In the genomic region with DNA sequence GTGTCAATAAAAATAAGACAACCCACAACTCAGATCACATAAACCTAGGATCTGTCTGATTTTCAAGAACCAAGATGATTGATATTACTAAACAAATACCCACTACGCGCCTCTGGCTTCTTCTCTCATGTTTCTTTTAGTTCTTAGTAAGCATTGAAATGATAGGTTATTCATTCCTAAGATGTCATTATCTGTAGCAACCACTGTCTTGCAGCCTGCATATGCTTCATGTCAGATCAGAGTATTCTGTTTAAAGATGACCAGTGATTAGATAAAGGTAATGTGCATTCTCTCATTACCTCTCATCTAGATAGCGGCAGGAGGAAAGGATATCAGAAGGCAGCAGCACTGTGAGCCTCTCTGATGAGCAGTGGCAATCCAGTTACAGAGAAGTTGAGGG, we compare ENCODE assay signal across 22 cellular contexts.
DNase-seq lines count a peak whose midpoint lies in the region; ATAC-seq, FAIRE-seq and TF ChIP-seq lines count a peak whose summit lies in the region.
"Had no signal": no experiment of that assay in that cellular context is flagged by ENCODE, and none has a peak within 500 bp of the region (broad histone marks: within the 10 kb centered on the region; RNA-seq: fewer than 3 reads in every experiment).

No MANE protein-coding gene starts in this region.

- H3K79me1 ChIP-seq in IMR-90 (ENCODE audit: low read depth in 1 of 2, low read length in 2 of 2) (peaks cover 14 to 17% of the 10 kb centered on the region in 2 experiments; a peak in 3 of 4 replicates), trophoblast cell (ENCODE audit: low read length) (no peaks in the 10 kb centered on the region)

- no peaks in the 10 kb centered on the region for H3K27me3 Mint-ChIP-seq in astrocyte (ENCODE audit: low read depth, unreplicated experiment)
- H3K27me3 Mint-ChIP-seq: B cell; CD4-positive, CD25-positive, alpha-beta regulatory T cell; CD8-positive, alpha-beta memory T cell had no signal

- no TSS peak for BruUV-seq in IMR-90 (replicated peaks; lab: Mats Ljungman, UMichigan)

- no CpG with 5 or more reads among the region's 3 CpGs for WGBS in IMR-90 (ENCODE audit: extremely low coverage in 2 of 2, insufficient read length in 1 of 2), 2 experiments
- WGBS in trophoblast cell (ENCODE audit: extremely low coverage, insufficient coverage, insufficient read length) = no CpG with 5 or more reads among the region's 3 CpGs
- WGBS in hepatocyte (ENCODE audit: low lambda C conversion rate, missing lambda C conversion rate) = 63% methylated on average over 3 of the region's 3 CpGs

- dilution Hi-C loops in IMR-90 (cut with HindIII; ENCODE audit: low sequenced_read_pairs, unreplicated experiment) = no loop called here

- peak overlapping the region; percentile 74; the same call in 1 of the 3 replicates for H2BK15ac ChIP-seq in IMR-90 (ENCODE audit: low read depth, low read length)

- H3K36me3 ChIP-seq in IMR-90 (ENCODE audit: control insufficient read depth, insufficient read depth, low read length) (no peaks in the 10 kb centered on the region), astrocyte (ENCODE audit: insufficient read depth, low read length) (no peaks in the 10 kb centered on the region), trophoblast cell (ENCODE audit: control insufficient read depth in 1 of 2, insufficient read depth in 2 of 2, low read length in 2 of 2) (no peaks in the 10 kb centered on the region), hepatocyte (replicated peaks; ENCODE audit: insufficient read depth, low read depth) (no peaks in the 10 kb centered on the region)
- H3K36me3 ChIP-seq: BLaER1 treated with 17β-estradiol and CSF1 and Interleukin-3, amounts not matched to agents 10 nM and 100 nM had no signal

- no peak overlapping the region for H3K4me3 Mint-ChIP-seq in astrocyte (ENCODE audit: unreplicated experiment)
- H3K4me3 Mint-ChIP-seq: B cell; CD4-positive, alpha-beta memory T cell; CD4-positive, CD25-positive, alpha-beta regulatory T cell; CD8-positive, alpha-beta memory T cell had no signal

- H4K20me1 ChIP-seq in IMR-90 (ENCODE audit: insufficient read depth, low read length) (no peaks in the 10 kb centered on the region), astrocyte (ENCODE audit: insufficient read depth, low read length) (no peaks in the 10 kb centered on the region), hepatocyte (ENCODE audit: insufficient read depth, poor library complexity, severe bottlenecking) (no peaks in the 10 kb centered on the region)
- H4K20me1 ChIP-seq: BLaER1 treated with 17β-estradiol and CSF1 and Interleukin-3, amounts not matched to agents 10 nM and 100 nM had no signal

- H3K9me3 ChIP-seq in IMR-90 (ENCODE audit: control insufficient read depth, insufficient read depth, low read length) (no peaks in the 10 kb centered on the region), astrocyte (ENCODE audit: insufficient read depth, low read depth, low read length) (no peaks in the 10 kb centered on the region), trophoblast cell (ENCODE audit: insufficient read depth, low read depth, low read length) (no peaks in the 10 kb centered on the region), hepatocyte (ENCODE audit: low read depth) (no peaks in the 10 kb centered on the region)
- H3K9me3 ChIP-seq: A549; BLaER1 treated with 17β-estradiol and CSF1 and Interleukin-3, amounts not matched to agents 10 nM and 100 nM; Caco-2 had no signal

- no peaks in the 10 kb centered on the region for H3K9me3 Mint-ChIP-seq in astrocyte (ENCODE audit: unreplicated experiment)
- H3K9me3 Mint-ChIP-seq: CD4-positive, alpha-beta memory T cell had no signal

- peaks cover 3% of the 10 kb centered on the region; the same call in 1 of the 2 replicates for H3K4me1 ChIP-seq in IMR-90 (ENCODE audit: control insufficient read depth, insufficient read depth, low read length)
- H3K4me1 ChIP-seq in astrocyte (ENCODE audit: insufficient read depth, low read length) = peaks cover 3% of the 10 kb centered on the region
- H3K4me1 ChIP-seq in trophoblast cell (ENCODE audit: control insufficient read depth in 1 of 2, insufficient read depth in 2 of 2, low read length in 2 of 2) = no peaks in the 10 kb centered on the region
- no peaks in the 10 kb centered on the region for H3K4me1 ChIP-seq in hepatocyte (ENCODE audit: insufficient read depth)
- H3K4me1 ChIP-seq: A549; BLaER1 treated with 17β-estradiol and CSF1 and Interleukin-3, amounts not matched to agents 10 nM and 100 nM; Caco-2 had no signal

- H3K56ac ChIP-seq in IMR-90 (ENCODE audit: extremely low read depth, insufficient read depth, low read length) = no peak overlapping the region

- H4K91ac ChIP-seq in IMR-90 (ENCODE audit: insufficient read depth, low read depth, low read length) = no peak overlapping the region
- H4K91ac ChIP-seq in trophoblast cell (ENCODE audit: low read depth, low read length) = no peak overlapping the region

- TF ChIP-seq POLR2A in IMR-90 (IDR thresholded peaks at IDR 0.05; ENCODE audit: low read depth, low read length) = no peak

- no peaks in the 10 kb centered on the region for H3K9me2 ChIP-seq in hepatocyte (replicated peaks; ENCODE audit: insufficient read depth)

- peaks cover 12% of the 10 kb centered on the region for H3K4me1 Mint-ChIP-seq in astrocyte (ENCODE audit: low read depth, unreplicated experiment)
- H3K4me1 Mint-ChIP-seq: B cell; CD4-positive, alpha-beta memory T cell; CD4-positive, CD25-positive, alpha-beta regulatory T cell; CD8-positive, alpha-beta memory T cell had no signal

- no peaks in the 10 kb centered on the region for H3K27me3 ChIP-seq in IMR-90 (ENCODE audit: control insufficient read depth, insufficient read depth, low read length)
- H3K27me3 ChIP-seq in astrocyte (ENCODE audit: insufficient read depth, low read length) = no peaks in the 10 kb centered on the region
- no peaks in the 10 kb centered on the region for H3K27me3 ChIP-seq in trophoblast cell (ENCODE audit: insufficient read depth, low read length)
- no peaks in the 10 kb centered on the region for H3K27me3 ChIP-seq in hepatocyte
- H3K27me3 ChIP-seq: BLaER1 treated with 17β-estradiol and CSF1 and Interleukin-3, amounts not matched to agents 10 nM and 100 nM had no signal

- H2BK12ac ChIP-seq in trophoblast cell (ENCODE audit: low read length) = no peak overlapping the region

- FAIRE-seq in astrocyte (lab: Jason Lieb, UNC) = no peak
- FAIRE-seq: A549, GM12891, GM19239 had no signal

- TF ChIP-seq CTCF in IMR-90 (conservative IDR thresholded peaks at IDR 0.05; ENCODE audit: low read depth, low read length) (no peak), astrocyte (IDR thresholded peaks at IDR 0.05; ENCODE audit: insufficient read depth, low read depth, low read length) (no peak), hepatocyte (IDR thresholded peaks at IDR 0.05; ENCODE audit: poor library complexity) (no peak)

- no peak for ATAC-seq in IMR-90 (ENCODE audit: low read depth)
- ATAC-seq: A549 had no signal

- H2BK120ac ChIP-seq in IMR-90 (ENCODE audit: low read depth, low read length) = no peak overlapping the region
- no peak overlapping the region for H2BK120ac ChIP-seq in trophoblast cell (ENCODE audit: insufficient read depth, low read length, poor library complexity)

- H3K27ac Mint-ChIP-seq in astrocyte (ENCODE audit: unreplicated experiment) = peak overlapping the region; percentile 1
- H3K27ac Mint-ChIP-seq: B cell; CD4-positive, alpha-beta memory T cell; CD4-positive, CD25-positive, alpha-beta regulatory T cell; CD8-positive, alpha-beta memory T cell had no signal

- H2AFZ ChIP-seq in IMR-90 (replicated peaks; ENCODE audit: low read length, poor library complexity) (no peak overlapping the region), astrocyte (ENCODE audit: low read depth, low read length) (no peak overlapping the region), trophoblast cell (ENCODE audit: insufficient read depth, low read length, poor library complexity) (no peak overlapping the region), hepatocyte (no peak overlapping the region)

- H3K9me1 ChIP-seq in IMR-90 (ENCODE audit: insufficient read depth, low read length) = no peaks in the 10 kb centered on the region

- H3K4me2 ChIP-seq in IMR-90 (ENCODE audit: low read depth, low read length) (no peak overlapping the region), astrocyte (ENCODE audit: low read length) (no peak overlapping the region), trophoblast cell (ENCODE audit: low read length) (no peak overlapping the region), hepatocyte (no peak overlapping the region)
- H3K4me2 ChIP-seq: A549; BLaER1 treated with 17β-estradiol and CSF1 and Interleukin-3, amounts not matched to agents 10 nM and 100 nM had no signal

- CTCF ChIA-PET in IMR-90 (lab: Yijun Ruan, JAX) = no interaction called here

- no peak overlapping the region for H3K4ac ChIP-seq in IMR-90 (ENCODE audit: low read depth, low read length)
- no peak overlapping the region for H3K4ac ChIP-seq in trophoblast cell (ENCODE audit: low read depth, low read length)

- H4K8ac ChIP-seq in IMR-90 (ENCODE audit: low read depth in 2 of 2, low read length in 2 of 2) (no peak overlapping the region), trophoblast cell (ENCODE audit: low read depth, low read length) (no peak overlapping the region)

- in situ Hi-C loops in IMR-90 (cut with MboI; ENCODE audit: low sequenced_read_pairs) = no loop called here

- H4K12ac ChIP-seq in trophoblast cell (ENCODE audit: low read depth, low read length) = no peak overlapping the region

- H3K79me2 ChIP-seq in astrocyte (ENCODE audit: insufficient read depth, low read length) (no peaks in the 10 kb centered on the region), trophoblast cell (ENCODE audit: control insufficient read depth, insufficient read depth, low read length, poor library complexity) (no peaks in the 10 kb centered on the region), hepatocyte (no peaks in the 10 kb centered on the region)

- H3K27ac ChIP-seq in IMR-90 (ENCODE audit: insufficient read depth, low read length) (no peak overlapping the region), astrocyte (ENCODE audit: low read depth, low read length) (no peak overlapping the region), trophoblast cell (ENCODE audit: low read depth, low read length) (no peak overlapping the region), hepatocyte (no peak overlapping the region)
- H3K27ac ChIP-seq: 22Rv1; A549; BLaER1 treated with 17β-estradiol and CSF1 and Interleukin-3, amounts not matched to agents 10 nM and 100 nM; C4-2B had no signal

- TF ChIP-seq RAD21 in IMR-90 (IDR thresholded peaks at IDR 0.05; ENCODE audit: low read length) = no peak

- no peaks in the 10 kb centered on the region for H3K36me3 Mint-ChIP-seq in astrocyte (ENCODE audit: low read depth, unreplicated experiment)
- H3K36me3 Mint-ChIP-seq: CD4-positive, alpha-beta memory T cell; CD4-positive, CD25-positive, alpha-beta regulatory T cell; CD8-positive, alpha-beta memory T cell had no signal

- DNase-seq in NCI-H2227 treated with DMSO at 0.1 percent for 48 hours (lab: John Stamatoyannopoulos, UW) = peak; percentile 8
- DNase-seq in NCI-H2227 (lab: John Stamatoyannopoulos, UW; ENCODE audit: unreplicated experiment) = no peak
- DNase-seq in IMR-90 = no peak
- no peak for DNase-seq in astrocyte (ENCODE audit: low read depth)
- peak; percentile 30 to 71 for DNase-seq in trophoblast cell
- no peak for DNase-seq in hepatocyte (ENCODE audit: low spot score)
- no peak for DNase-seq in COLO668 (lab: John Stamatoyannopoulos, UW; ENCODE audit: unreplicated experiment)
- DNase-seq: AML-193; Caco-2; Calu3; CD4-positive, alpha-beta memory T cell; CD4-positive, CD25-positive, alpha-beta regulatory T cell; CD8-positive, alpha-beta memory T cell; DMS79 treated with DMSO at 0.1 percent for 48 hours; GF-D8 had no signal

- H3K14ac ChIP-seq in IMR-90 (replicated peaks; ENCODE audit: low read depth, low read length) (no peak overlapping the region), trophoblast cell (ENCODE audit: low read length) (no peak overlapping the region)

- intact Hi-C loops in IMR-90 (cut with micrococcal nuclease) = no loop called here

- no peak overlapping the region for H3K9ac ChIP-seq in IMR-90 (ENCODE audit: low read depth, low read length)
- H3K9ac ChIP-seq in astrocyte (ENCODE audit: low read length) = no peak overlapping the region
- no peak overlapping the region for H3K9ac ChIP-seq in trophoblast cell (ENCODE audit: low read length)
- H3K9ac ChIP-seq: BLaER1 treated with 17β-estradiol and CSF1 and Interleukin-3, amounts not matched to agents 10 nM and 100 nM had no signal

- H2AK5ac ChIP-seq in IMR-90 (ENCODE audit: low read depth, low read length) (no peak overlapping the region), trophoblast cell (ENCODE audit: low read length) (no peak overlapping the region)

- no peak overlapping the region for H2BK20ac ChIP-seq in IMR-90 (ENCODE audit: low read depth, low read length)

- POLR2A ChIA-PET in IMR-90 (lab: Charles Lee; ENCODE audit: unreplicated experiment) = no interaction called here

- H3K18ac ChIP-seq in IMR-90 (ENCODE audit: low read depth, low read length) (peak overlapping the region; percentile 52; the same call in 1 of the 2 replicates), trophoblast cell (ENCODE audit: low read length) (no peak overlapping the region)

- H3K23ac ChIP-seq in IMR-90 (ENCODE audit: low read depth, low read length) = no peak overlapping the region
- H3K23ac ChIP-seq in trophoblast cell (ENCODE audit: low read length) = no peak overlapping the region

- H3K4me3 ChIP-seq in IMR-90 (ENCODE audit: insufficient read depth, low read depth, low read length) (no peak overlapping the region), astrocyte (ENCODE audit: insufficient read depth, low read depth, low read length) (no peak overlapping the region), trophoblast cell (ENCODE audit: low read depth, low read length) (no peak overlapping the region), hepatocyte (no peak overlapping the region)
- H3K4me3 ChIP-seq: A549; BLaER1 treated with 17β-estradiol and CSF1 and Interleukin-3, amounts not matched to agents 10 nM and 100 nM had no signal

- peak overlapping the region; percentile 23 for H2BK5ac ChIP-seq in IMR-90 (ENCODE audit: low read depth, low read length, poor library complexity, severe bottlenecking)
- H2BK5ac ChIP-seq in trophoblast cell (ENCODE audit: low read depth, low read length, poor library complexity) = no peak overlapping the region

- no peak overlapping the region for H4K5ac ChIP-seq in IMR-90 (ENCODE audit: low read depth, low read length)

- H2AK9ac ChIP-seq in IMR-90 (replicated peaks; ENCODE audit: low read depth, low read length, poor library complexity) = no peak overlapping the region

Comparison
In these comparisons a context has a peak if more than half of its experiments do, and no peak if none do; other contexts are left out.
1. DNase-seq: peak in NCI-H2227 treated with DMSO at 0.1 percent for 48 hours (single experiment) and trophoblast cell (2 of 2); none in NCI-H2227 (single experiment), IMR-90 (single experiment), astrocyte (single experiment), hepatocyte (single experiment) and COLO668 (single experiment).